ENCODE assay signal across 11 cellular contexts in the genomic region with DNA sequence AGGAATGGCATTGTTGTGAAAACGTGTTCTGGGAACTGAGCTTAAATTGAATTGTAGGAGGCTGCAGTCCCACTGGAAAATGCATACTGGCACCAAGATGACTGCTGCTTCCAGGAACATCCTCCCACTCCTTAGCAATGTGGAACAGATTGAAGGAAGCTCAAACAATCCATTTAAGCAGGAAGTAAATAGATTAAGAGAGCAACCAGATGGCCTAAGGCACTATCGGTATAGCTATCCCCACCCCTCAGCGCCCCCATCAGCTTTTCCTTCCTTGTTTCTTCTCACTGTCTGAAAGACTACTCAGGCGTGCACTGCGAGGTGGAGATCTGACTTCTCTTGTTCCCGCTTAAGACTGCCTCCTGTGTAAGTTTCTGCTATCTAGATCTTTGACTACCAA. TPM values are rescaled to one million over a fixed set of nuclear protein-coding genes. Genes with fewer than 3 reads are reported as not detected.
DNase-seq lines count a peak whose midpoint lies in the region; ATAC-seq, FAIRE-seq and TF ChIP-seq lines count a peak whose summit lies in the region.
"Had no signal": no experiment of that assay in that cellular context is flagged by ENCODE, and none has a peak within 500 bp of the region (broad histone marks: within the 10 kb centered on the region; RNA-seq: fewer than 3 reads in every experiment).

No MANE protein-coding gene starts in this region.

- no peak for TF ChIP-seq EP300 in GM12878 (IDR thresholded peaks at IDR 0.05; ENCODE audit: borderline replicate concordance in 1 of 2, control insufficient read depth in 1 of 2, low read depth in 2 of 2, low read length in 2 of 2)

- H3K9me3 ChIP-seq in GM12878 (replicated peaks; ENCODE audit: control insufficient read depth, insufficient read depth, low read length) = no peaks in the 10 kb centered on the region; the same call in 2 of the 3 replicates
- no peaks in the 10 kb centered on the region for H3K9me3 ChIP-seq in testis
- H3K9me3 ChIP-seq: thoracic aorta had no signal

- no peak overlapping the region for H3K9ac ChIP-seq in GM12878 (ENCODE audit: control insufficient read depth, insufficient read depth, low read length)

- intact Hi-C loops in GM12878 (cut with micrococcal nuclease; ENCODE audit: unreplicated experiment) = no loop called here
- intact Hi-C loops in testis (cut with DNase I; ENCODE audit: low total_unique reads) = no loop called here

- H3K27ac Mint-ChIP-seq in activated CD8-positive, alpha-beta memory T cell treated with anti-CD3 and anti-CD28 coated beads, Interleukin-2, amount 10 ng/mL, durations not matched to agents 7 days and 5 days = peak overlapping the region; percentile 4

- peaks cover 34% of the 10 kb centered on the region for H3K4me1 Mint-ChIP-seq in activated CD8-positive, alpha-beta memory T cell treated with anti-CD3 and anti-CD28 coated beads, Interleukin-2, amount 10 ng/mL, durations not matched to agents 7 days and 5 days

- peaks cover 26% of the 10 kb centered on the region for H3K36me3 Mint-ChIP-seq in activated CD8-positive, alpha-beta memory T cell treated with anti-CD3 and anti-CD28 coated beads, Interleukin-2, amount 10 ng/mL, durations not matched to agents 7 days and 5 days

- no peak overlapping the region for H3K4me3 ChIP-seq in GM12878
- no peak overlapping the region for H3K4me3 ChIP-seq in testis
- H3K4me3 ChIP-seq: thoracic aorta had no signal

- POLR2A ChIA-PET in GM12878 (lab: Charles Lee) = no interaction called here

- FAIRE-seq in GM12878 (lab: Jason Lieb, UNC) = no peak

- no TSS peak for BruUV-seq in GM12878 (replicated peaks; lab: Mats Ljungman, UMichigan)

- H3K36me3 ChIP-seq in GM12878 (ENCODE audit: control insufficient read depth in 2 of 2, insufficient read depth in 2 of 2, low read length in 1 of 2) = no peaks in the 10 kb centered on the region
- H3K36me3 ChIP-seq in testis (ENCODE audit: low read depth, missing control alignments) = no peaks in the 10 kb centered on the region
- H3K36me3 ChIP-seq: thoracic aorta had no signal

- no peak overlapping the region; the same call in 1 of the 2 replicates for H3K4me2 ChIP-seq in GM12878 (ENCODE audit: control insufficient read depth, insufficient read depth)

- ATAC-seq in activated CD8-positive, alpha-beta memory T cell treated with anti-CD3 and anti-CD28 coated beads, Interleukin-2, amount 10 ng/mL, durations not matched to agents 7 days and 5 days = no peak
- ATAC-seq in GM12878 (no peak), left lobe of liver (peak; percentile 37), GM21515 (IDR thresholded peaks at IDR 0.05; ENCODE audit: unreplicated experiment) (no peak), HG03469 (IDR thresholded peaks at IDR 0.05; ENCODE audit: unreplicated experiment) (no peak)

- H4K20me1 ChIP-seq in GM12878 (ENCODE audit: control insufficient read depth, insufficient read depth) = no peaks in the 10 kb centered on the region

- SMC1A ChIA-PET in GM12878 (lab: Charles Lee; ENCODE audit: uncharacterized antibody, unreplicated experiment) = interaction anchor here (0.9 to 1.4 kb wide), 6 partner anchors 10 to 83 kb away, joined by 3 to 10 read pairs (median 4); a partner anchor contains a TSS

- peaks cover 19% of the 10 kb centered on the region for H3K79me2 ChIP-seq in GM12878 (ENCODE audit: control insufficient read depth, insufficient read depth, low read length)

- no peak for DNase-seq in activated CD8-positive, alpha-beta memory T cell treated with anti-CD3 and anti-CD28 coated beads, Interleukin-2, amount 10 ng/mL, durations not matched to agents 7 days and 5 days
- no peak for DNase-seq in activated CD8-positive, alpha-beta memory T cell treated with anti-CD3 and anti-CD28 coated beads, Interleukin-2, amount 50 U/mL, for 48 hours
- DNase-seq in GM12878 (ENCODE audit: low read depth, low spot score) (no peak), left lobe of liver (ENCODE audit: low spot score) (no peak), testis (no peak), NCI-H2081 treated with DMSO at 0.1 percent for 48 hours (lab: John Stamatoyannopoulos, UW) (no peak)
- DNase-seq: cerebellar nuclear complex had no signal

- peak overlapping the region; percentile 74 for H2AFZ ChIP-seq in GM12878 (ENCODE audit: control insufficient read depth, low read depth, low read length)

- in situ Hi-C loops in GM12878 (cut with MboI) = loop anchor here (5.0 to 10.0 kb wide), 2 partner anchors 173 to 721 kb away; a partner anchor contains a TSS

- no peak for TF ChIP-seq POLR2A in GM12878 (IDR thresholded peaks at IDR 0.05; ENCODE audit: low read depth, low read length)
- no peak for TF ChIP-seq POLR2A in testis (IDR thresholded peaks at IDR 0.05)

- H3K4me3 Mint-ChIP-seq in activated CD8-positive, alpha-beta memory T cell treated with anti-CD3 and anti-CD28 coated beads, Interleukin-2, amount 10 ng/mL, durations not matched to agents 7 days and 5 days = no peak overlapping the region
- H3K4me3 Mint-ChIP-seq: neural crest cell had no signal

- no peaks in the 10 kb centered on the region for H3K27me3 ChIP-seq in GM12878 (replicated peaks in 1 of 2; ENCODE audit: control insufficient read depth in 2 of 2, insufficient read depth in 2 of 2, low read length in 1 of 2)
- no peaks in the 10 kb centered on the region for H3K27me3 ChIP-seq in testis

- no peak for TF ChIP-seq RAD21 in GM12878 (IDR thresholded peaks at IDR 0.05; ENCODE audit: insufficient read depth, low read depth, low read length)

- RAD21 ChIA-PET in GM12878 (lab: Charles Lee; ENCODE audit: unreplicated experiment) = interaction anchor here (0.9 to 1.3 kb wide), 3 partner anchors 63 to 71 kb away, joined by 3 to 4 read pairs (median 3); a partner anchor contains a TSS

- H3K27me3 Mint-ChIP-seq in activated CD8-positive, alpha-beta memory T cell treated with anti-CD3 and anti-CD28 coated beads, Interleukin-2, amount 10 ng/mL, durations not matched to agents 7 days and 5 days = no peaks in the 10 kb centered on the region

- TF ChIP-seq CTCF in GM12878 (IDR thresholded peaks at IDR 0.05 in 2 of 3, conservative IDR thresholded peaks at IDR 0.05 in 1 of 3; ENCODE audit: control insufficient read depth in 2 of 3, extremely low read depth in 1 of 3, insufficient read depth in 1 of 3, low read depth in 3 of 3, low read length in 3 of 3) = no peak
- TF ChIP-seq CTCF in testis (IDR thresholded peaks at IDR 0.05) = no peak

- no peak overlapping the region for H3K27ac ChIP-seq in GM12878 (ENCODE audit: control insufficient read depth, insufficient read depth)
- peak overlapping the region; percentile 3 to 27 for H3K27ac ChIP-seq in testis

- H3K9me3 Mint-ChIP-seq in activated CD8-positive, alpha-beta memory T cell treated with anti-CD3 and anti-CD28 coated beads, Interleukin-2, amount 10 ng/mL, durations not matched to agents 7 days and 5 days (ENCODE audit: low read depth) = no peaks in the 10 kb centered on the region
- H3K9me3 Mint-ChIP-seq: neural crest cell had no signal

- peaks cover 15% of the 10 kb centered on the region; the same call in 1 of the 2 replicates for H3K4me1 ChIP-seq in GM12878 (ENCODE audit: control insufficient read depth, insufficient read depth, low read length)
- peaks cover 20% of the 10 kb centered on the region for H3K4me1 ChIP-seq in testis

- 9% methylated on average over 6 of the region's 6 CpGs for WGBS in GM12878 (ENCODE audit: insufficient coverage, insufficient replicate concordance, low lambda C conversion rate, missing lambda C conversion rate)
- WGBS in testis, 2 donors = 41 to 43% methylated on average over 6 of the region's 6 CpGs

- CTCF ChIA-PET in activated CD8-positive, alpha-beta memory T cell treated with anti-CD3 and anti-CD28 coated beads, Interleukin-2, amount 10 ng/mL, durations not matched to agents 7 days and 5 days (lab: Charles Lee) = interaction anchor here (0.9 to 1.1 kb wide), 4 partner anchors 63 to 676 kb away, joined by 3 read pairs; no protein-coding TSS in a partner anchor
- CTCF ChIA-PET in GM12878 (lab: Yijun Ruan, JAX) = interaction anchor here (0.9 to 1.9 kb wide), 5 partner anchors 10 to 72 kb away, joined by 3 to 6 read pairs (median 3); no protein-coding TSS in a partner anchor

TF ChIP-seq in GM12878, 131 proteins besides CTCF, POLR2A, EP300 and RAD21 (continues in another document):
- TF ChIP-seq GATAD2B (conservative IDR thresholded peaks at IDR 0.05; ENCODE audit: low read depth) (no peak), CHD4 (IDR thresholded peaks at IDR 0.05) (no peak)
- TF ChIP-seq, protein P1, sequence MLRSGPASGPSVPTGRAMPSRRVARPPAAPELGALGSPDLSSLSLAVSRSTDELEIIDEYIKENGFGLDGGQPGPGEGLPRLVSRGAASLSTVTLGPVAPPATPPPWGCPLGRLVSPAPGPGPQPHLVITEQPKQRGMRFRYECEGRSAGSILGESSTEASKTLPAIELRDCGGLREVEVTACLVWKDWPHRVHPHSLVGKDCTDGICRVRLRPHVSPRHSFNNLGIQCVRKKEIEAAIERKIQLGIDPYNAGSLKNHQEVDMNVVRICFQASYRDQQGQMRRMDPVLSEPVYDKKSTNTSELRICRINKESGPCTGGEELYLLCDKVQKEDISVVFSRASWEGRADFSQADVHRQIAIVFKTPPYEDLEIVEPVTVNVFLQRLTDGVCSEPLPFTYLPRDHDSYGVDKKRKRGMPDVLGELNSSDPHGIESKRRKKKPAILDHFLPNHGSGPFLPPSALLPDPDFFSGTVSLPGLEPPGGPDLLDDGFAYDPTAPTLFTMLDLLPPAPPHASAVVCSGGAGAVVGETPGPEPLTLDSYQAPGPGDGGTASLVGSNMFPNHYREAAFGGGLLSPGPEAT (IDR thresholded peaks at IDR 0.05; ENCODE audit: low read depth) = no peak

RNA-seq across cellular contexts. Expression of a gene that starts 4.0 kb away (rescaled TPM):
- 100 to 1,000 TPM; 388 to 393 TPM for total RNA-seq in activated CD8-positive, alpha-beta memory T cell treated with anti-CD3 and anti-CD28 coated beads, Interleukin-2, amount 10 ng/mL, durations not matched to agents 7 days and 5 days
- total RNA-seq in GM12878 (2013; cell fraction: nucleolus; rRNA removed) = 152 and 157 TPM in 2 replicates
- total RNA-seq in GM12878 (2014; rRNA removed) (147 and 155 TPM in 2 replicates), GM12878 (2014; rRNA removed; fragmentation: Illumina TruSeq; extraction: Trizol) (120 and 123 TPM in 2 replicates), GM12878 (2021) (185 and 196 TPM in 2 replicates), left lobe of liver (5.2 TPM), testis (10 to 100 TPM; 34.3 to 39.8 TPM)
- polyA plus RNA-seq in GM12878 (2011; ENCODE audit: low read depth) = 119 TPM
- polyA plus RNA-seq in GM12878 (2011; rRNA removed) (375 and 581 TPM in 2 replicates), GM12878 (2014; fragmentation: Illumina TruSeq; extraction: Trizol) (366 and 473 TPM in 2 replicates), GM12878 (2014; fragmentation: Nextera tagmentation; extraction: Ambion mirVana) (100 to 1,000 TPM; 191 to 255 TPM), GM12878 (2014; rRNA removed) (188 and 232 TPM in 2 replicates), GM12878 (2016; fragmentation: Nextera tagmentation; extraction: Ambion mirVana) (100 to 1,000 TPM; 149 to 165 TPM), testis (ENCODE audit: insufficient read depth, low read depth, low replicate concordance) (35.7 TPM)
- polyA plus RNA-seq in GM12878 (2011; cell fraction: cytosol; rRNA removed) = 144 and 189 TPM in 2 replicates
- 193 and 199 TPM in 2 replicates for polyA plus RNA-seq in GM12878 (2011; cell fraction: nucleus; rRNA removed)
- 175 and 215 TPM in 2 replicates for polyA plus RNA-seq in GM12878 (2012)
- 163 and 190 TPM in 2 replicates for polyA minus RNA-seq in GM12878 (2011; rRNA and poly(A)+ RNA removed)
- 90.2 and 92.9 TPM in 2 replicates for polyA minus RNA-seq in GM12878 (2011; cell fraction: cytosol; rRNA and poly(A)+ RNA removed)
- 119 and 143 TPM in 2 replicates for polyA minus RNA-seq in GM12878 (2011; cell fraction: nucleus; rRNA and poly(A)+ RNA removed)
